7 cellular contexts compared by ENCODE assay signal in the genomic region with DNA sequence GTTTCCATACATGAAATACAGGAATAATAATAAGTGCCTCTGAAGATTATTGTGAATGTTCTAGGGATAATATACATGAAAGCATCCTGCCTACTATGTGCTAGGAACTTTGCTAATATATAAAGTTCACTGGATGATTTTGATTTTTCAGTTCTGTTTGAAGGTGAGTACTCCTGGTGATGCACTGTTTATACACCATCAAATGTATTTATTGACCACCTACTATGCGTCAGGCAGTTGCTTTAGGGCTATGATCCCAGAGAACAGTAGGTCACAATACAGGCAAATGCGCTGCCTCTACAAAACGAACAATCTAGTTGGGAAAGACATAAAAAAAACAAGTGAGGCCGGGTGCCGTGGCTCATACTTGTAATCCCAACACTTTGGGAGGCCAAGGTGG. TPM values are rescaled to one million over a fixed set of nuclear protein-coding genes. Genes with fewer than 3 reads are reported as not detected.
"Had no signal": no experiment of that assay in that cellular context is flagged by ENCODE, and none has a peak within 500 bp of the region (broad histone marks: within the 10 kb centered on the region; RNA-seq: fewer than 3 reads in every experiment).

No MANE protein-coding gene starts in this region.

- H3K9me3 ChIP-seq: HAP-1 had no signal

- H3K4me1 ChIP-seq: HAP-1 had no signal

- H3K4me3 ChIP-seq: GM23248, HAP-1 had no signal

- FAIRE-seq: HTR-8/SVneo had no signal

- H3K4me3 Mint-ChIP-seq: IgD-negative memory B cell had no signal

- H3K27ac Mint-ChIP-seq: IgD-negative memory B cell had no signal

- H3K9me3 Mint-ChIP-seq: IgD-negative memory B cell had no signal

- ATAC-seq: HCT116 had no signal

- DNase-seq: GM23248, GOT3, H7 had no signal

- H2AFZ ChIP-seq: GM23248 had no signal

- H3K27me3 Mint-ChIP-seq: IgD-negative memory B cell had no signal

- H3K9ac ChIP-seq: GM23248 had no signal

RNA-seq across cellular contexts. Expression of gene LYG1, which starts 24.4 kb away (rescaled TPM):
- total RNA-seq: GM23248 had no signal
